Comparison of ENCODE assay signal across 27 cellular contexts in genomic region chr10:7547825-7548224, GRCh38.
A peak's percentile ranks its signal among the peaks of the same experiment; 100 is the strongest.
DNase-seq lines count a peak whose midpoint lies in the region; ATAC-seq and TF ChIP-seq lines count a peak whose summit lies in the region.
"Had no signal": no experiment of that assay in that cellular context is flagged by ENCODE, and none has a peak within 500 bp of the region (broad histone marks: within the 10 kb centered on the region; RNA-seq: fewer than 3 reads in every experiment).

No MANE protein-coding gene starts in this region.

- H3K9me3 ChIP-seq in breast epithelium: no peaks in the 10 kb centered on the region
- H3K9me3 ChIP-seq in mammary epithelial cell (replicated peaks; ENCODE audit: insufficient read depth, low read length): peaks cover 5% of the 10 kb centered on the region
- no peaks in the 10 kb centered on the region for H3K9me3 ChIP-seq in heart left ventricle
- no peaks in the 10 kb centered on the region for H3K9me3 ChIP-seq in upper lobe of right lung
- H3K9me3 ChIP-seq in BE2C: no peaks in the 10 kb centered on the region
- no peaks in the 10 kb centered on the region for H3K9me3 ChIP-seq in ascending aorta

- intact Hi-C loops in breast epithelium (cut with DNase I; ENCODE audit: low total_unique reads) (no loop called here), mammary epithelial cell (cut with micrococcal nuclease) (no loop called here), heart left ventricle (cut with DNase I) (no loop called here), upper lobe of right lung (cut with DNase I) (no loop called here), ascending aorta (cut with DNase I) (no loop called here)

- H3K4me3 Mint-ChIP-seq in progenitor cell of endocrine pancreas (ENCODE audit: low read depth): no peak overlapping the region
- H3K4me3 Mint-ChIP-seq: neural progenitor cell had no signal

- peak overlapping the region; percentile 19 for H3K27ac Mint-ChIP-seq in progenitor cell of endocrine pancreas
- H3K27ac Mint-ChIP-seq: neural progenitor cell had no signal

- in situ Hi-C loops in mammary epithelial cell (cut with MboI; ENCODE audit: low sequenced_read_pairs in 2 of 2): no loop called here

- TF ChIP-seq POLR2A in breast epithelium (IDR thresholded peaks at IDR 0.05): no peak
- no peak for TF ChIP-seq POLR2A in heart left ventricle (IDR thresholded peaks at IDR 0.05)

- no peak overlapping the region for H3K9ac ChIP-seq in mammary epithelial cell (ENCODE audit: insufficient read depth, low read length)
- H3K9ac ChIP-seq: KMS-11, neural progenitor cell had no signal

- H3K4me2 ChIP-seq in mammary epithelial cell (ENCODE audit: insufficient read depth, low read depth, low read length): no peak overlapping the region
- H3K4me2 ChIP-seq: KMS-11, neural progenitor cell had no signal

- H3K36me3 Mint-ChIP-seq in progenitor cell of endocrine pancreas (ENCODE audit: insufficient read depth): no peaks in the 10 kb centered on the region
- H3K36me3 Mint-ChIP-seq: activated naive CD4-positive, alpha-beta T cell treated with anti-CD3 and anti-CD28 coated beads, Interleukin-2, amount 50 U/mL, for 72 hours; neural progenitor cell had no signal

- no peaks in the 10 kb centered on the region for H3K9me3 Mint-ChIP-seq in progenitor cell of endocrine pancreas (ENCODE audit: low read depth)
- H3K9me3 Mint-ChIP-seq: activated naive CD4-positive, alpha-beta T cell treated with anti-CD3 and anti-CD28 coated beads, Interleukin-2, amount 50 U/mL, for 72 hours had no signal

- peaks cover 5% of the 10 kb centered on the region for H3K27me3 Mint-ChIP-seq in progenitor cell of endocrine pancreas

- dilution Hi-C loops in mammary epithelial cell (cut with HindIII; ENCODE audit: low sequenced_read_pairs): no loop called here

- no TSS peak for BruUV-seq in mammary epithelial cell (replicated peaks; lab: Mats Ljungman, UMichigan)

- TF ChIP-seq CTCF in breast epithelium (IDR thresholded peaks at IDR 0.05) (no peak), mammary epithelial cell (conservative IDR thresholded peaks at IDR 0.05 in 1 of 2, IDR thresholded peaks at IDR 0.05 in 1 of 2; ENCODE audit: extremely low read depth in 1 of 2, insufficient read depth in 1 of 2, low read depth in 1 of 2, low read length in 2 of 2) (no peak), heart left ventricle (IDR thresholded peaks at IDR 0.05) (no peak), progenitor cell of endocrine pancreas (IDR thresholded peaks at IDR 0.05; ENCODE audit: unreplicated experiment) (no peak), upper lobe of right lung (IDR thresholded peaks at IDR 0.05) (no peak), BE2C (IDR thresholded peaks at IDR 0.05; ENCODE audit: low read depth, low read length) (no peak), ascending aorta (IDR thresholded peaks at IDR 0.05) (no peak)

- H3K27ac ChIP-seq in breast epithelium: peak overlapping the region; percentile 58 to 65
- H3K27ac ChIP-seq in mammary epithelial cell (ENCODE audit: insufficient read depth, low read depth, low read length): no peak overlapping the region
- H3K27ac ChIP-seq in heart left ventricle: peak overlapping the region in 7 of 12 donors; percentile 6 to 55 (median 24)
- H3K27ac ChIP-seq in upper lobe of right lung: no peak overlapping the region
- H3K27ac ChIP-seq in ascending aorta: no peak overlapping the region
- H3K27ac ChIP-seq: 22Rv1, cardiac muscle cell, KMS-11, neural progenitor cell, VCaP had no signal

- H3K4me3 ChIP-seq in breast epithelium (no peak overlapping the region), mammary epithelial cell (replicated peaks in 1 of 3; ENCODE audit: insufficient read depth in 1 of 3, low read depth in 2 of 3, low read length in 3 of 3) (no peak overlapping the region), heart left ventricle (no peak overlapping the region), upper lobe of right lung (no peak overlapping the region), BE2C (ENCODE audit: low read depth, low read length) (no peak overlapping the region), ascending aorta (no peak overlapping the region)
- H3K4me3 ChIP-seq: cardiac muscle cell, neural progenitor cell had no signal

- CTCF ChIA-PET in mammary epithelial cell (lab: Charles Lee; ENCODE audit: low non-redundant PET): interaction anchor here (0.6 kb wide), 1 partner anchor 22 kb away, joined by 4 read pairs; no protein-coding TSS in a partner anchor

- DNase-seq in breast epithelium (ENCODE audit: low spot score in 2 of 2) (peak in 1 of 2 donors; percentile 59), mammary epithelial cell (no peak), heart left ventricle (no peak), progenitor cell of endocrine pancreas (ENCODE audit: low spot score, unreplicated experiment) (no peak), upper lobe of right lung (no peak), BE2C (no peak), ascending aorta (ENCODE audit: low spot score in 2 of 2) (no peak), AG08395 (ENCODE audit: low spot score) (no peak)
- DNase-seq: activated CD4-positive, alpha-beta T cell treated with anti-CD3 and anti-CD28 coated beads for 48 hours; erythroblast; foreskin melanocyte; mesendoderm; MM.1S; NCI-H1417; NCI-H226; SHP77 treated with DMSO at 0.1 percent for 48 hours; stimulated activated CD4-positive, alpha-beta T cell treated with anti-CD3 and anti-CD28 coated beads, Interleukin-15, amount 100 ng/mL, for 24 hours; stimulated activated CD4-positive, alpha-beta T cell treated with anti-CD3 and anti-CD28 coated beads, Interleukin-4, amount 100 ng/mL, for 4 hours; T-helper 9 cell had no signal

- no peaks in the 10 kb centered on the region for H4K20me1 ChIP-seq in mammary epithelial cell (ENCODE audit: insufficient read depth, low read length)

- peak in 3 of 4 donors; percentile 30 to 73 (median 45) for ATAC-seq in heart left ventricle
- ATAC-seq in upper lobe of right lung: peak; percentile 20
- ATAC-seq: activated naive CD4-positive, alpha-beta T cell treated with anti-CD3 and anti-CD28 coated beads, Interleukin-2, amount 50 U/mL, for 72 hours; Panc1; sciatic nerve had no signal

- no peaks in the 10 kb centered on the region for H3K36me3 ChIP-seq in breast epithelium
- H3K36me3 ChIP-seq in mammary epithelial cell (ENCODE audit: insufficient read depth, low read length): no peaks in the 10 kb centered on the region
- no peaks in the 10 kb centered on the region for H3K36me3 ChIP-seq in heart left ventricle
- H3K36me3 ChIP-seq in upper lobe of right lung: no peaks in the 10 kb centered on the region
- H3K36me3 ChIP-seq in BE2C: no peaks in the 10 kb centered on the region
- H3K36me3 ChIP-seq in ascending aorta: no peaks in the 10 kb centered on the region
- H3K36me3 ChIP-seq: cardiac muscle cell, neural progenitor cell had no signal

- WGBS in mammary epithelial cell (ENCODE audit: low coverage, missing lambda C conversion rate): 5% methylated on average over 6 of the region's 6 CpGs
- 14 to 41% (median 19%) methylated on average over 6 of the region's 6 CpGs for WGBS in heart left ventricle, 4 donors

- H3K4me1 Mint-ChIP-seq in progenitor cell of endocrine pancreas (ENCODE audit: low read depth): peaks cover 20% of the 10 kb centered on the region

- H3K27me3 ChIP-seq in breast epithelium: no peaks in the 10 kb centered on the region
- peaks cover 2% of the 10 kb centered on the region for H3K27me3 ChIP-seq in mammary epithelial cell (ENCODE audit: insufficient read depth, low read length)
- no peaks in the 10 kb centered on the region for H3K27me3 ChIP-seq in heart left ventricle
- no peaks in the 10 kb centered on the region for H3K27me3 ChIP-seq in upper lobe of right lung
- no peaks in the 10 kb centered on the region for H3K27me3 ChIP-seq in BE2C
- H3K27me3 ChIP-seq in ascending aorta: no peaks in the 10 kb centered on the region
- H3K27me3 ChIP-seq: cardiac muscle cell, neural progenitor cell had no signal

- no peaks in the 10 kb centered on the region for H3K79me2 ChIP-seq in mammary epithelial cell (ENCODE audit: insufficient read depth, low read length)

- H3K4me1 ChIP-seq in breast epithelium: no peaks in the 10 kb centered on the region
- no peaks in the 10 kb centered on the region for H3K4me1 ChIP-seq in mammary epithelial cell (ENCODE audit: insufficient read depth, low read length)
- peaks cover 0 to 33% (median 13%) of the 10 kb centered on the region in 12 donors for H3K4me1 ChIP-seq in heart left ventricle
- H3K4me1 ChIP-seq in upper lobe of right lung: peaks cover 4% of the 10 kb centered on the region
- no peaks in the 10 kb centered on the region for H3K4me1 ChIP-seq in BE2C
- peaks cover 0 to 5% of the 10 kb centered on the region in 2 donors for H3K4me1 ChIP-seq in ascending aorta

- H2AFZ ChIP-seq in mammary epithelial cell (ENCODE audit: low read depth, low read length): no peak overlapping the region
- H2AFZ ChIP-seq: neural progenitor cell had no signal

Comparison
In these comparisons a context has a peak if more than half of its experiments do, and no peak if none do; other contexts are left out.
1. H3K27ac ChIP-seq: peak in breast epithelium (2 of 2) and heart left ventricle (7 of 12); none in mammary epithelial cell (single experiment), upper lobe of right lung (single experiment) and ascending aorta (0 of 2).